In the genomic region with DNA sequence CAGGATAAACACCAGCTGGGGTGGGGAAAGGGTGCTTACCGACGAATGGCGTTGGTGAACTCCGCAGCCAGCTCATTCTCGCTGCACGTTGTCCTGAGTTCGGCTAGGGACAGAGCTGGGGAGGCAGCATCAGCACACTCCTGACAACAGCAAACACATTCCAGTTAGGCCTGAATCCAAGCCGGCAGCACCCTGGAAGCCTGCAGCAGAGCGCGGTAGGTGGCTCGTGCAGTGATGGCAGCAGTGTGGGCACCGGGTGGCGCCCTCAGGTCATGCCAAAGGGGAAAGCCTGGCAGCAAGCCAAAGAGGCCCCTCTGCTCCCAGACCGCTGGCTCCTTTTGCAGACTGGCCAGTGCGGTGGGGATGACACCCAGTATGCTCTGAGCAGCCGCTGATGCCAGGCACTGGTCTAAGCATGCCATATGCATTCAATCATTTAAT, we compare ENCODE assay signal across 1 cellular context.
TF ChIP-seq lines count a peak whose summit lies in the region.

No MANE protein-coding gene starts in this region.

TF ChIP-seq in K562, 482 proteins besides CTCF, POLR2A, EP300 and RAD21 (continued from another document):
- TF ChIP-seq, protein P1, sequence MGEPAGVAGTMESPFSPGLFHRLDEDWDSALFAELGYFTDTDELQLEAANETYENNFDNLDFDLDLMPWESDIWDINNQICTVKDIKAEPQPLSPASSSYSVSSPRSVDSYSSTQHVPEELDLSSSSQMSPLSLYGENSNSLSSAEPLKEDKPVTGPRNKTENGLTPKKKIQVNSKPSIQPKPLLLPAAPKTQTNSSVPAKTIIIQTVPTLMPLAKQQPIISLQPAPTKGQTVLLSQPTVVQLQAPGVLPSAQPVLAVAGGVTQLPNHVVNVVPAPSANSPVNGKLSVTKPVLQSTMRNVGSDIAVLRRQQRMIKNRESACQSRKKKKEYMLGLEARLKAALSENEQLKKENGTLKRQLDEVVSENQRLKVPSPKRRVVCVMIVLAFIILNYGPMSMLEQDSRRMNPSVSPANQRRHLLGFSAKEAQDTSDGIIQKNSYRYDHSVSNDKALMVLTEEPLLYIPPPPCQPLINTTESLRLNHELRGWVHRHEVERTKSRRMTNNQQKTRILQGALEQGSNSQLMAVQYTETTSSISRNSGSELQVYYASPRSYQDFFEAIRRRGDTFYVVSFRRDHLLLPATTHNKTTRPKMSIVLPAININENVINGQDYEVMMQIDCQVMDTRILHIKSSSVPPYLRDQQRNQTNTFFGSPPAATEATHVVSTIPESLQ (CRISPR knock-in tag; IDR thresholded peaks at IDR 0.05): no peak
- TF ChIP-seq, protein P2, sequence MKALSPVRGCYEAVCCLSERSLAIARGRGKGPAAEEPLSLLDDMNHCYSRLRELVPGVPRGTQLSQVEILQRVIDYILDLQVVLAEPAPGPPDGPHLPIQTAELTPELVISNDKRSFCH (CRISPR knock-in tag; IDR thresholded peaks at IDR 0.05): no peak
- TF ChIP-seq, protein P2 (tag; IDR thresholded peaks at IDR 0.05): 0 out of 2 replicates have a peak, but pooled peaks have one; percentile 23
- TF ChIP-seq, protein P3, sequence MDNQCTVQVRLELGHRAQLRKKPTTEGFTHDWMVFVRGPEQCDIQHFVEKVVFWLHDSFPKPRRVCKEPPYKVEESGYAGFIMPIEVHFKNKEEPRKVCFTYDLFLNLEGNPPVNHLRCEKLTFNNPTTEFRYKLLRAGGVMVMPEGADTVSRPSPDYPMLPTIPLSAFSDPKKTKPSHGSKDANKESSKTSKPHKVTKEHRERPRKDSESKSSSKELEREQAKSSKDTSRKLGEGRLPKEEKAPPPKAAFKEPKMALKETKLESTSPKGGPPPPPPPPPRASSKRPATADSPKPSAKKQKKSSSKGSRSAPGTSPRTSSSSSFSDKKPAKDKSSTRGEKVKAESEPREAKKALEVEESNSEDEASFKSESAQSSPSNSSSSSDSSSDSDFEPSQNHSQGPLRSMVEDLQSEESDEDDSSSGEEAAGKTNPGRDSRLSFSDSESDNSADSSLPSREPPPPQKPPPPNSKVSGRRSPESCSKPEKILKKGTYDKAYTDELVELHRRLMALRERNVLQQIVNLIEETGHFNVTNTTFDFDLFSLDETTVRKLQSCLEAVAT (IDR thresholded peaks at IDR 0.05): peak in 1 of 2 experiments; percentile 62; a peak in 1 of 4 replicates
- TF ChIP-seq WHSC1 (IDR thresholded peaks at IDR 0.05; ENCODE audit: low read length): peak; percentile 38
- 0 out of 2 replicates have a peak, but pooled peaks have one; percentile 30 for TF ChIP-seq BACH1 (tag; IDR thresholded peaks at IDR 0.05)
- no peak for TF ChIP-seq RNF2 (IDR thresholded peaks at IDR 0.05)
- TF ChIP-seq RBFOX2 (IDR thresholded peaks at IDR 0.05; ENCODE audit: low read depth, low read length): peak; percentile 38; the same call in 1 of the 2 replicates
- no peak for TF ChIP-seq ZC3H11A (IDR thresholded peaks at IDR 0.05; ENCODE audit: low read depth, low read length)
- TF ChIP-seq CBFB (CRISPR knock-in tag; IDR thresholded peaks at IDR 0.05): 0 out of 2 replicates have a peak, but pooled peaks have one; percentile 27
